Comparison of ENCODE assay signal across 8 cellular contexts in the genomic region with DNA sequence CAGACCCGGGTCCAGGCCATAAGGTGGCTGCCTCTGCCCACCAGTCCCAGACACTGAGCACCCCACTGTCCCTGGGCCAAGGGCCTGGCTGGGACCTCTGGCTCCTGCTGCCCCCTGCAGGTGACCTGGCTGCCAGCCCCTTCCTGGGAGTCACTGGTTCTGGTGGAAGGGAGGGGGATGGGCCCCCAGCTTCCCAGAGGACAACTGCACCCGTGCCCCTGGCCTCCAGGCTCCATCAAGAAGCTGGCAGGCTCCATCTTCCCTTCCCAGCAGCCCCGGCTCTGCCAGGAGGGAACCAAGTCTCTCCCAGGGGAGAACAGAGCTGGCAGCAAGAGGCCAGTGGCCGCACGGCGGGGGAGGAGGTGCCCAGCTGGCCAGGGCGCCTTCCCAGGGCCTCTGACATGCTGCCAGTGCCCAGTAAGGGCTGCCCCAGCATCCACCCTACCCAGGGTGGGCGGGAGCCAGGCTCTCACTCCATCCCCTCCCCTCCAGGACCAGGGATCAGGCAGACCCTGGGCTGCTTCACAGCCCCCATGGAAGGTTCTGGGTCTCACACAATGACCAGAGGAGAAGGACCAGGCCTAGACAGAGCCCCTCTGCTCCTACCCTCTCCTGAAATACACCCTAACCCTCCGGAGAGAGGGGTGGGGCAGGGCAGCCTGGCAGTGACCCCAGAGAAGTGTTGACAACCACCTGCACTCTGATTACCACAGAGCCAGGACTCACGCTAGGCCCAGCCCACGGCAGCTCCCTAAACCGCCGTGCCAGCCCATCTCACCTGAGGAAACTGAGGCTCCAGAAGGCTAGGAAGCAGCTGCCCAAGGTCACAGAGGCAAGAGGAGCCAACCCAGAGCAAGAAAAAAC. TPM values are rescaled to one million over a fixed set of nuclear protein-coding genes. Genes with fewer than 3 reads are reported as not detected.
DNase-seq lines count a peak whose midpoint lies in the region; ATAC-seq and TF ChIP-seq lines count a peak whose summit lies in the region.

No MANE protein-coding gene starts in this region.

- WGBS in adrenal gland, 4 donors: 40 to 69% (median 44%) methylated on average over 5 to 13 of the region's 13 CpGs
- 50% methylated on average over 13 of the region's 13 CpGs for WGBS in right cardiac atrium

- H3K27ac Mint-ChIP-seq in activated CD4-positive, alpha-beta T cell treated with anti-CD3 and anti-CD28 coated beads for 36 hours: no peak overlapping the region
- H3K27ac Mint-ChIP-seq in stimulated activated naive B cell treated with anti-CD40 and anti-IgM and Interleukin-4, amounts not matched to agents 10 μg/mL and 1 μg/mL and 100 μg/mL, for 72 hours: peak overlapping the region; percentile 84

- CTCF ChIA-PET in activated CD4-positive, alpha-beta T cell treated with anti-CD3 and anti-CD28 coated beads for 36 hours (lab: Charles Lee): interaction anchor here (0.6 to 1.5 kb wide), 2 partner anchors 17 to 193 kb away, joined by 3 to 8 read pairs; no protein-coding TSS in a partner anchor

- peak; percentile 16 to 67 (median 52) for TF ChIP-seq CTCF in adrenal gland (IDR thresholded peaks at IDR 0.05)

- H3K27me3 Mint-ChIP-seq in activated CD4-positive, alpha-beta T cell treated with anti-CD3 and anti-CD28 coated beads for 36 hours: no peaks in the 10 kb centered on the region
- no peaks in the 10 kb centered on the region for H3K27me3 Mint-ChIP-seq in stimulated activated naive B cell treated with anti-CD40 and anti-IgM and Interleukin-4, amounts not matched to agents 10 μg/mL and 1 μg/mL and 100 μg/mL, for 72 hours

- POLR2A ChIA-PET in activated CD4-positive, alpha-beta T cell treated with anti-CD3 and anti-CD28 coated beads for 36 hours (lab: Charles Lee): no interaction called here

- H3K4me1 Mint-ChIP-seq in activated CD4-positive, alpha-beta T cell treated with anti-CD3 and anti-CD28 coated beads for 36 hours: peaks cover 43% of the 10 kb centered on the region
- peaks cover 47 to 62% of the 10 kb centered on the region in 2 donors for H3K4me1 Mint-ChIP-seq in stimulated activated naive B cell treated with anti-CD40 and anti-IgM and Interleukin-4, amounts not matched to agents 10 μg/mL and 1 μg/mL and 100 μg/mL, for 72 hours

- no peak overlapping the region for H3K4me3 Mint-ChIP-seq in activated CD4-positive, alpha-beta T cell treated with anti-CD3 and anti-CD28 coated beads for 36 hours
- H3K4me3 Mint-ChIP-seq in stimulated activated naive B cell treated with anti-CD40 and anti-IgM and Interleukin-4, amounts not matched to agents 10 μg/mL and 1 μg/mL and 100 μg/mL, for 72 hours: peak overlapping the region; percentile 18 to 34

- no peaks in the 10 kb centered on the region for H3K9me3 Mint-ChIP-seq in activated CD4-positive, alpha-beta T cell treated with anti-CD3 and anti-CD28 coated beads for 36 hours (ENCODE audit: low read depth)
- H3K9me3 Mint-ChIP-seq in stimulated activated naive B cell treated with anti-CD40 and anti-IgM and Interleukin-4, amounts not matched to agents 10 μg/mL and 1 μg/mL and 100 μg/mL, for 72 hours: no peaks in the 10 kb centered on the region

- peaks cover 15% of the 10 kb centered on the region for H3K36me3 Mint-ChIP-seq in activated CD4-positive, alpha-beta T cell treated with anti-CD3 and anti-CD28 coated beads for 36 hours (ENCODE audit: low read depth)
- peaks cover 22 to 23% of the 10 kb centered on the region in 2 donors for H3K36me3 Mint-ChIP-seq in stimulated activated naive B cell treated with anti-CD40 and anti-IgM and Interleukin-4, amounts not matched to agents 10 μg/mL and 1 μg/mL and 100 μg/mL, for 72 hours

- peaks cover 72 to 82% of the 10 kb centered on the region in 2 donors for H3K4me1 ChIP-seq in adrenal gland (replicated peaks in 1 of 2)
- peaks cover 7% of the 10 kb centered on the region for H3K4me1 ChIP-seq in right cardiac atrium (ENCODE audit: control insufficient read depth, insufficient read depth, low read length)

- H3K36me3 ChIP-seq in adrenal gland (replicated peaks in 1 of 2): peaks cover 0 to 9% of the 10 kb centered on the region in 2 donors

- H3K27me3 ChIP-seq in adrenal gland (no peaks in the 10 kb centered on the region), right cardiac atrium (ENCODE audit: control insufficient read depth, insufficient read depth) (no peaks in the 10 kb centered on the region)

- H3K9me3 ChIP-seq in adrenal gland (replicated peaks in 1 of 3): no peaks in the 10 kb centered on the region
- H3K9me3 ChIP-seq in right cardiac atrium (ENCODE audit: control insufficient read depth, low read length): no peaks in the 10 kb centered on the region

- H3K4me3 ChIP-seq in adrenal gland (peak overlapping the region in 1 of 4 donors; percentile 86), right cardiac atrium (ENCODE audit: low read length) (peak overlapping the region; percentile 33)

- peak in 1 of 2 donors; percentile 66 for TF ChIP-seq POLR2A in adrenal gland (IDR thresholded peaks at IDR 0.05)

- peak overlapping the region; percentile 60 to 96 (median 86) for H3K27ac ChIP-seq in adrenal gland
- H3K27ac ChIP-seq in right cardiac atrium (ENCODE audit: low read length): peak overlapping the region; percentile 75

- peak; percentile 54 for DNase-seq in activated CD4-positive, alpha-beta T cell treated with anti-CD3 and anti-CD28 coated beads for 36 hours
- DNase-seq in activated CD4-positive, alpha-beta T cell treated with anti-CD3 and anti-CD28 coated beads, Interleukin-2, amount 50 U/mL, for 1 hour: no peak
- DNase-seq in adrenal gland (peak; percentile 82 to 92 (median 91)), right cardiac atrium (peak; percentile 66 to 91 (median 83)), NCI-H510A treated with DMSO at 0.1 percent for 48 hours (lab: John Stamatoyannopoulos, UW) (no peak)
- no peak for DNase-seq in stimulated activated naive B cell treated with anti-CD40 and anti-IgM and Interleukin-4, amounts not matched to agents 10 μg/mL and 1 μg/mL and 100 μg/mL, for 72 hours
- DNase-seq in activated CD4-positive, CD25-positive, alpha-beta regulatory T cell treated with anti-CD3 and anti-CD28 coated beads, Interleukin-2, amount 50 U/mL, for 72 hours: no peak

- no peak for ATAC-seq in activated CD4-positive, alpha-beta T cell treated with anti-CD3 and anti-CD28 coated beads for 36 hours
- ATAC-seq in right cardiac atrium (peak; percentile 4 to 8), HG03135 (IDR thresholded peaks at IDR 0.05; ENCODE audit: unreplicated experiment) (no peak)
- ATAC-seq in stimulated activated naive B cell treated with anti-CD40 and anti-IgM and Interleukin-4, amounts not matched to agents 10 μg/mL and 1 μg/mL and 100 μg/mL, for 72 hours (replicated peaks): no peak

- intact Hi-C loops in activated CD4-positive, alpha-beta T cell treated with anti-CD3 and anti-CD28 coated beads for 36 hours (cut with DNase I, micrococcal nuclease): no loop called here
- intact Hi-C loops in adrenal gland (cut with DNase I) (no loop called here), right cardiac atrium (cut with DNase I) (no loop called here)

RNA-seq across cellular contexts. Expression of gene CLUH, which starts 3.6 kb away (rescaled TPM):
- 100 to 1,000 TPM; 107 to 123 TPM for total RNA-seq in activated CD4-positive, alpha-beta T cell treated with anti-CD3 and anti-CD28 coated beads for 36 hours
- total RNA-seq in adrenal gland: 100 to 1,000 TPM; 116 to 191 (median 135) TPM
- 100 to 1,000 TPM in 2 of 3 donors, 10 to 100 TPM in 1; 57.6 to 118 (median 109) TPM for polyA plus RNA-seq in adrenal gland
- total RNA-seq in right cardiac atrium: 100 to 1,000 TPM in 3 of 4 donors, 10 to 100 TPM in 1; 90.4 to 121 (median 106) TPM
- 79.0 TPM for polyA plus RNA-seq in right cardiac atrium

RNA-seq across cellular contexts. Expression of gene CCDC92B, which starts 41.5 kb away (rescaled TPM):
- not detected for total RNA-seq in activated CD4-positive, alpha-beta T cell treated with anti-CD3 and anti-CD28 coated beads for 36 hours
- total RNA-seq in adrenal gland: 1 to 10 TPM in 1 of 8 donors, under 1 TPM in 4, not detected in 3; 0.10 to 1.5 (median 0.17) TPM
- polyA plus RNA-seq in adrenal gland: 1 to 10 TPM in 1 of 3 donors, under 1 TPM in 2; 0.59 to 4.7 (median 0.77) TPM
- total RNA-seq in right cardiac atrium: under 1 TPM in 3 of 4 donors, not detected in 1; 0.15 to 0.40 (median 0.26) TPM
- 0.20 TPM for polyA plus RNA-seq in right cardiac atrium

Comparison
In these comparisons a context has a peak if more than half of its experiments do, and no peak if none do; other contexts are left out.
1. DNase-seq: peak in activated CD4-positive, alpha-beta T cell treated with anti-CD3 and anti-CD28 coated beads for 36 hours (single experiment), adrenal gland (7 of 7) and right cardiac atrium (3 of 3); none in activated CD4-positive, alpha-beta T cell treated with anti-CD3 and anti-CD28 coated beads, Interleukin-2, amount 50 U/mL, for 1 hour (single experiment), stimulated activated naive B cell treated with anti-CD40 and anti-IgM and Interleukin-4, amounts not matched to agents 10 μg/mL and 1 μg/mL and 100 μg/mL, for 72 hours (single experiment), activated CD4-positive, CD25-positive, alpha-beta regulatory T cell treated with anti-CD3 and anti-CD28 coated beads, Interleukin-2, amount 50 U/mL, for 72 hours (single experiment) and NCI-H510A treated with DMSO at 0.1 percent for 48 hours (single experiment).
2. ATAC-seq: peak in right cardiac atrium (2 of 2); none in activated CD4-positive, alpha-beta T cell treated with anti-CD3 and anti-CD28 coated beads for 36 hours (single experiment), stimulated activated naive B cell treated with anti-CD40 and anti-IgM and Interleukin-4, amounts not matched to agents 10 μg/mL and 1 μg/mL and 100 μg/mL, for 72 hours (0 of 2) and HG03135 (single experiment).